ENCODE assay signal across 19 cellular contexts in the genomic region with DNA sequence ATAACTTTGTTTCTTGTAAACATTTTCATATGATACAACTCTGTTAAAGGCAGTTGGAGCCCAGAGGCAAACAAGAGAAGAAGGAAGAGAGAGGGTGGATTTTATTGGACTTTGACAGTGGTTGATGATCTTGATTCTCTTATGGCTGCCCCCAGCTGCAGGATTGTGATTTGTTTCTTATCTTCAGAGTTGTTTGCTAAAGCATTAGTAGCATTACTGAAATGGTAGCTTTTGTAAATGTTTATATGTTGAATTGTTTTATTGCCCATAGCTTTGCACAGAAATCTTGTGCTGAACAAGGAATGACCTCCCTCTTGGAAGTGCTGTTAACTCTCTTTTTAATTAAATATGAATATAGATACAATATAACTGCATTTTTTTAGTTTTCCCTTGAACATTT.
DNase-seq lines count a peak whose midpoint lies in the region; ATAC-seq, FAIRE-seq and TF ChIP-seq lines count a peak whose summit lies in the region.
"Had no signal": no experiment of that assay in that cellular context is flagged by ENCODE, and none has a peak within 500 bp of the region (broad histone marks: within the 10 kb centered on the region; RNA-seq: fewer than 3 reads in every experiment).

No MANE protein-coding gene starts in this region.

- H3K9ac ChIP-seq in BLaER1, result no peak overlapping the region

- intact Hi-C loops in pancreas (cut with DNase I), result no loop called here

- POLR2A ChIA-PET in HEK293 (lab: Yijun Ruan, JAX), result no interaction called here

- H3K79me2 ChIP-seq in hepatocyte, result no peaks in the 10 kb centered on the region

- TF ChIP-seq CTCF in HEK293 (tag by site-specific recombination; IDR thresholded peaks at IDR 0.05) (no peak), VCaP (conservative IDR thresholded peaks at IDR 0.05) (no peak), hepatocyte (IDR thresholded peaks at IDR 0.05; ENCODE audit: poor library complexity) (no peak), pancreas (IDR thresholded peaks at IDR 0.05) (no peak)

- no peak overlapping the region for H2AFZ ChIP-seq in hepatocyte

- H3K4me2 ChIP-seq in BLaER1, result peak overlapping the region; percentile 4
- peak overlapping the region; percentile 17 for H3K4me2 ChIP-seq in hepatocyte

- H3K36me3 ChIP-seq in BLaER1 (peaks cover 34% of the 10 kb centered on the region), HEK293 (ENCODE audit: control insufficient read depth in 2 of 2, insufficient read depth in 1 of 2, low read length in 2 of 2) (no peaks in the 10 kb centered on the region), hepatocyte (replicated peaks; ENCODE audit: insufficient read depth, low read depth) (no peaks in the 10 kb centered on the region), pancreas (no peaks in the 10 kb centered on the region)
- H3K36me3 ChIP-seq: MG63, SJSA1 had no signal

- no peak overlapping the region for H3K27ac ChIP-seq in BLaER1
- peak overlapping the region; percentile 61 for H3K27ac ChIP-seq in HEK293 (ENCODE audit: extremely low read depth, low read depth, low read length)
- H3K27ac ChIP-seq in VCaP, result peak overlapping the region; percentile 5; the same call in 1 of the 2 replicates
- H3K27ac ChIP-seq in hepatocyte, result no peak overlapping the region
- H3K27ac ChIP-seq in pancreas, result no peak overlapping the region
- H3K27ac ChIP-seq: SJSA1 had no signal

- H4K20me1 ChIP-seq in BLaER1, result peaks cover 70% of the 10 kb centered on the region
- peaks cover 9% of the 10 kb centered on the region for H4K20me1 ChIP-seq in hepatocyte (ENCODE audit: insufficient read depth, poor library complexity, severe bottlenecking)

- no peaks in the 10 kb centered on the region for H3K9me2 ChIP-seq in hepatocyte (replicated peaks; ENCODE audit: insufficient read depth)

- H3K9me3 ChIP-seq in BLaER1 (peaks cover 30% of the 10 kb centered on the region), HEK293 (ENCODE audit: control insufficient read depth, insufficient read depth, low read depth, low read length) (no peaks in the 10 kb centered on the region), hepatocyte (ENCODE audit: low read depth) (no peaks in the 10 kb centered on the region), pancreas (no peaks in the 10 kb centered on the region)
- H3K9me3 ChIP-seq: MG63, SJSA1 had no signal

- FAIRE-seq in pancreas (lab: Jason Lieb, UNC), result no peak
- FAIRE-seq: D721Med, HTR-8/SVneo had no signal

- CTCF ChIA-PET in HEK293 (lab: Yijun Ruan, JAX), result interaction anchor here (0.6 to 1.0 kb wide), 2 partner anchors 27 to 127 kb away, joined by 3 read pairs; no protein-coding TSS in a partner anchor

- H3K4me3 ChIP-seq in BLaER1 (no peak overlapping the region), HEK293 (ENCODE audit: low read depth, low read length) (no peak overlapping the region), hepatocyte (no peak overlapping the region), pancreas (no peak overlapping the region)
- H3K4me3 ChIP-seq: MG63, SJSA1 had no signal

- peak; percentile 18 for DNase-seq in hepatocyte (ENCODE audit: low spot score)
- DNase-seq in amniotic stem cell (lab: John Stamatoyannopoulos, UW), result no peak
- no peak for DNase-seq in stimulated activated naive CD4-positive, alpha-beta T cell (lab: John Stamatoyannopoulos, UW)
- no peak for DNase-seq in pancreas
- DNase-seq: CD4-positive, alpha-beta T cell; H7; HFFc6; KBM-7; MG63; NCI-H1694; NCI-H82; Right ventricle myocardium superior had no signal

- H3K4me1 ChIP-seq in BLaER1, result peaks cover 48% of the 10 kb centered on the region
- H3K4me1 ChIP-seq in HEK293 (ENCODE audit: control insufficient read depth, insufficient read depth, low read length), result peaks cover 25% of the 10 kb centered on the region
- peaks cover 15% of the 10 kb centered on the region for H3K4me1 ChIP-seq in hepatocyte (ENCODE audit: insufficient read depth)
- H3K4me1 ChIP-seq in pancreas, result no peaks in the 10 kb centered on the region
- H3K4me1 ChIP-seq: SJSA1 had no signal

- ATAC-seq in GM18517 (IDR thresholded peaks at IDR 0.05; ENCODE audit: unreplicated experiment), result no peak
- ATAC-seq in pancreas, result no peak

- H3K27me3 ChIP-seq in BLaER1, result no peaks in the 10 kb centered on the region
- H3K27me3 ChIP-seq in hepatocyte, result no peaks in the 10 kb centered on the region
- H3K27me3 ChIP-seq in pancreas, result no peaks in the 10 kb centered on the region
- H3K27me3 ChIP-seq: MG63, SJSA1 had no signal

TF ChIP-seq in HEK293, 187 proteins besides CTCF, POLR2A, EP300 and RAD21 (continues in another document):
- TF ChIP-seq IKZF3 (tag by site-specific recombination; IDR thresholded peaks at IDR 0.05), result peak; percentile 52
- TF ChIP-seq GLIS1 (tag by site-specific recombination; IDR thresholded peaks at IDR 0.05), result peak; percentile 88
- TF ChIP-seq ZNF600 (tag by site-specific recombination; IDR thresholded peaks at IDR 0.05), result no peak
- TF ChIP-seq ZNF623 (tag by site-specific recombination; IDR thresholded peaks at IDR 0.05), result no peak
- TF ChIP-seq, protein P1, sequence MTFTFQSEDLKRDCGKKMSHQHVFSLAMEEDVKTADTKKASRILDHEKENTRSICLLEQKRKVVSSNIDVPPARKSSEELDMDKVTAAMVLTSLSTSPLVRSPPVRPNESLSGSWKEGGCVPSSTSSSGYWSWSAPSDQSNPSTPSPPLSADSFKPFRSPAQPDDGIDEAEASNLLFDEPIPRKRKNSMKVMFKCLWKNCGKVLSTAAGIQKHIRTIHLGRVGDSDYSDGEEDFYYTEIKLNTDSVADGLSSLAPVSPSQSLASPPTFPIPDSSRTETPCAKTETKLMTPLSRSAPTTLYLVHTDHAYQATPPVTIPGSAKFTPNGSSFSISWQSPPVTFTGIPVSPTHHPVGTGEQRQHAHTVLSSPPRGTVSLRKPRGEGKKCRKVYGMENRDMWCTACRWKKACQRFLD (tag by site-specific recombination; IDR thresholded peaks at IDR 0.05), result no peak
- TF ChIP-seq ZNF37A (tag by site-specific recombination; IDR thresholded peaks at IDR 0.05), result no peak
- no peak for TF ChIP-seq ZNF585B (tag by site-specific recombination; IDR thresholded peaks at IDR 0.05)
- TF ChIP-seq, protein P2, sequence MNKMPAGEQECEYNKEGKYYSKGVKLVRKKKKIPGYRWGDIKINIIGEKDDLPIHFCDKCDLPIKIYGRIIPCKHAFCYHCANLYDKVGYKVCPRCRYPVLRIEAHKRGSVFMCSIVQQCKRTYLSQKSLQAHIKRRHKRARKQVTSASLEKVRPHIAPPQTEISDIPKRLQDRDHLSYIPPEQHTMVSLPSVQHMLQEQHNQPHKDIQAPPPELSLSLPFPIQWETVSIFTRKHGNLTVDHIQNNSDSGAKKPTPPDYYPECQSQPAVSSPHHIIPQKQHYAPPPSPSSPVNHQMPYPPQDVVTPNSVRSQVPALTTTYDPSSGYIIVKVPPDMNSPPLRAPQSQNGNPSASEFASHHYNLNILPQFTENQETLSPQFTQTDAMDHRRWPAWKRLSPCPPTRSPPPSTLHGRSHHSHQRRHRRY (tag by site-specific recombination; IDR thresholded peaks at IDR 0.05), result no peak
- no peak for TF ChIP-seq ZNF214 (tag by site-specific recombination; IDR thresholded peaks at IDR 0.05; ENCODE audit: borderline replicate concordance)
- TF ChIP-seq ZNF843 (tag by site-specific recombination; IDR thresholded peaks at IDR 0.05), result peak; percentile 94
- no peak for TF ChIP-seq ZBTB1 (tag by site-specific recombination; IDR thresholded peaks at IDR 0.05)
- TF ChIP-seq SCRT1 (tag by site-specific recombination; IDR thresholded peaks at IDR 0.05; ENCODE audit: borderline replicate concordance), result no peak
- no peak for TF ChIP-seq ZNF146 (tag by site-specific recombination; IDR thresholded peaks at IDR 0.05)
- TF ChIP-seq SCRT2 (tag by site-specific recombination; IDR thresholded peaks at IDR 0.05), result no peak
- no peak for TF ChIP-seq ZNF555 (tag by site-specific recombination; conservative IDR thresholded peaks at IDR 0.05)
- TF ChIP-seq, protein P3, sequence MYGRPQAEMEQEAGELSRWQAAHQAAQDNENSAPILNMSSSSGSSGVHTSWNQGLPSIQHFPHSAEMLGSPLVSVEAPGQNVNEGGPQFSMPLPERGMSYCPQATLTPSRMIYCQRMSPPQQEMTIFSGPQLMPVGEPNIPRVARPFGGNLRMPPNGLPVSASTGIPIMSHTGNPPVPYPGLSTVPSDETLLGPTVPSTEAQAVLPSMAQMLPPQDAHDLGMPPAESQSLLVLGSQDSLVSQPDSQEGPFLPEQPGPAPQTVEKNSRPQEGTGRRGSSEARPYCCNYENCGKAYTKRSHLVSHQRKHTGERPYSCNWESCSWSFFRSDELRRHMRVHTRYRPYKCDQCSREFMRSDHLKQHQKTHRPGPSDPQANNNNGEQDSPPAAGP (tag by site-specific recombination; IDR thresholded peaks at IDR 0.05), result 0 out of 2 replicates have a peak, but pooled peaks have one; percentile 51
- no peak for TF ChIP-seq ZNF394 (tag by site-specific recombination; IDR thresholded peaks at IDR 0.05; ENCODE audit: borderline replicate concordance)
- TF ChIP-seq ZBTB8A (tag by site-specific recombination; IDR thresholded peaks at IDR 0.05), result no peak
- TF ChIP-seq ZNF548 (tag by site-specific recombination; IDR thresholded peaks at IDR 0.05), result no peak
- TF ChIP-seq, protein P4, sequence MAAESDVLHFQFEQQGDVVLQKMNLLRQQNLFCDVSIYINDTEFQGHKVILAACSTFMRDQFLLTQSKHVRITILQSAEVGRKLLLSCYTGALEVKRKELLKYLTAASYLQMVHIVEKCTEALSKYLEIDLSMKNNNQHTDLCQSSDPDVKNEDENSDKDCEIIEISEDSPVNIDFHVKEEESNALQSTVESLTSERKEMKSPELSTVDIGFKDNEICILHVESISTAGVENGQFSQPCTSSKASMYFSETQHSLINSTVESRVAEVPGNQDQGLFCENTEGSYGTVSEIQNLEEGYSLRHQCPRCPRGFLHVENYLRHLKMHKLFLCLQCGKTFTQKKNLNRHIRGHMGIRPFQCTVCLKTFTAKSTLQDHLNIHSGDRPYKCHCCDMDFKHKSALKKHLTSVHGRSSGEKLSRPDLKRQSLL (tag by site-specific recombination; IDR thresholded peaks at IDR 0.05), result no peak
- peak; percentile 38; the same call in 1 of the 2 replicates for TF ChIP-seq OVOL3 (tag by site-specific recombination; IDR thresholded peaks at IDR 0.05)
- TF ChIP-seq ZXDB (tag by site-specific recombination; IDR thresholded peaks at IDR 0.05), result peak; percentile 80
- no peak for TF ChIP-seq ZNF48 (tag by site-specific recombination; IDR thresholded peaks at IDR 0.05)
- peak; percentile 93 for TF ChIP-seq GFI1B (tag by site-specific recombination; IDR thresholded peaks at IDR 0.05)
- TF ChIP-seq, protein P5, sequence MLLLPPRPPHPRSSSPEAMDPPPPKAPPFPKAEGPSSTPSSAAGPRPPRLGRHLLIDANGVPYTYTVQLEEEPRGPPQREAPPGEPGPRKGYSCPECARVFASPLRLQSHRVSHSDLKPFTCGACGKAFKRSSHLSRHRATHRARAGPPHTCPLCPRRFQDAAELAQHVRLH (tag by site-specific recombination; IDR thresholded peaks at IDR 0.05), result peak; percentile 93

Comparison
In these comparisons a context has a peak if more than half of its experiments do, and no peak if none do; other contexts are left out.
1. H3K27ac ChIP-seq: peak in HEK293 (single experiment) and VCaP (single experiment); none in BLaER1 (single experiment), hepatocyte (single experiment) and pancreas (0 of 4).